In the genomic region with DNA sequence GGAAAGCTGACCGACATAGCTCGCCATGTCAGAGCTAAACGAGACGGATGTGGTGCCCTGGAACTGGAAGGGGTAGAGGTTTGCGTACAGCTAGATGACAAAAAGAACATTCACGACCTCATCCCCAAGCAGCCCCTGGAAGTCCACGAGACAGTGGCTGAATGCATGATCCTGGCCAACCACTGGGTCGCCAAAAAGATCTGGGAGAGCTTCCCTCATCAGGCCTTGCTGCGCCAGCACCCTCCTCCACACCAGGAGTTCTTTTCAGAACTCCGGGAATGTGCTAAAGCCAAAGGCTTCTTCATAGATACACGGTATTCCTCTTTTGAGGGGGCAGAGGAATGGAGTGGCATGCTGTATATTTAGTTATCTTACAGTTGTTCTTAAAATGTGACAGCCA, we compare ENCODE assay signal across 27 cellular contexts.
"Had no signal": no experiment of that assay in that cellular context is flagged by ENCODE, and none has a peak within 500 bp of the region (broad histone marks: within the 10 kb centered on the region; RNA-seq: fewer than 3 reads in every experiment).

No MANE protein-coding gene starts in this region.

- H3K27me3 Mint-ChIP-seq: naive B cell; natural killer cell treated with Interleukin-12 subunit alpha and Interleukin-12 subunit beta and Interleukin-15 and Interleukin-18, amount 100 ng/mL, for 72 hours; stimulated activated memory B cell treated with anti-CD40 and anti-IgM and Interleukin-4, amounts not matched to agents 10 μg/mL and 1 μg/mL and 100 μg/mL, for 72 hours; stimulated activated naive CD8-positive, alpha-beta T cell treated with anti-CD3 and anti-CD28 coated beads, Interleukin-15, amount 100 ng/mL, for 72 hours had no signal

- H3K4me3 ChIP-seq: left lung, lower lobe of right lung, ovary, prostate gland, testis, thyroid gland, transverse colon, upper lobe of left lung, vagina had no signal

- H3K27ac ChIP-seq: left lung, lower lobe of right lung, ovary, prostate gland, testis, thyroid gland, transverse colon, upper lobe of left lung, vagina had no signal

- FAIRE-seq: islet of Langerhans, kidney, small intestine had no signal

- H3K36me3 ChIP-seq: ovary, prostate gland had no signal

- H3K27me3 ChIP-seq: left lung, ovary, testis, thyroid gland, transverse colon, upper lobe of left lung, vagina had no signal

- H3K9me3 Mint-ChIP-seq: naive B cell; natural killer cell treated with Interleukin-12 subunit alpha and Interleukin-12 subunit beta and Interleukin-15 and Interleukin-18, amount 100 ng/mL, for 72 hours; stimulated activated memory B cell treated with anti-CD40 and anti-IgM and Interleukin-4, amounts not matched to agents 10 μg/mL and 1 μg/mL and 100 μg/mL, for 72 hours; stimulated activated naive CD8-positive, alpha-beta T cell treated with anti-CD3 and anti-CD28 coated beads, Interleukin-15, amount 100 ng/mL, for 72 hours had no signal

- DNase-seq: hippocampal formation; kidney; left colon; left lung; lower lobe of right lung; midbrain; naive B cell; ovary; retina; right cardiac atrium; small intestine; stimulated activated CD4-positive, alpha-beta T cell treated with anti-CD3 and anti-CD28 coated beads, Interleukin-1b, Interleukin-23, amount 100 ng/mL, for 48 hours; stimulated activated CD4-positive, alpha-beta T cell treated with anti-CD3 and anti-CD28 coated beads, Interleukin-2, amount 100 ng/mL, for 48 hours; stimulated activated CD4-positive, alpha-beta T cell treated with anti-CD3 and anti-CD28 coated beads, Interleukin-4, amount 100 ng/mL, for 4 hours; stimulated activated CD8-positive, alpha-beta memory T cell treated with anti-CD3 and anti-CD28 coated beads, Interleukin-4, amount 100 ng/mL, for 48 hours; stimulated activated naive CD4-positive, alpha-beta T cell treated with Interleukin-2 at 50 U/mL for 16 hours; stimulated activated naive CD8-positive, alpha-beta T cell treated with anti-CD3 and anti-CD28 coated beads, Interleukin-15, amount 100 ng/mL, for 72 hours; substantia nigra; testis; thyroid gland; transverse colon; upper lobe of left lung had no signal

- H3K27ac Mint-ChIP-seq: natural killer cell treated with Interleukin-12 subunit alpha and Interleukin-12 subunit beta and Interleukin-15 and Interleukin-18, amount 100 ng/mL, for 72 hours; stimulated activated memory B cell treated with anti-CD40 and anti-IgM and Interleukin-4, amounts not matched to agents 10 μg/mL and 1 μg/mL and 100 μg/mL, for 72 hours had no signal

- H3K4me1 Mint-ChIP-seq: naive B cell; stimulated activated memory B cell treated with anti-CD40 and anti-IgM and Interleukin-4, amounts not matched to agents 10 μg/mL and 1 μg/mL and 100 μg/mL, for 72 hours had no signal

- H3K4me3 Mint-ChIP-seq: naive B cell; natural killer cell treated with Interleukin-12 subunit alpha and Interleukin-12 subunit beta and Interleukin-15 and Interleukin-18, amount 100 ng/mL, for 72 hours; stimulated activated memory B cell treated with anti-CD40 and anti-IgM and Interleukin-4, amounts not matched to agents 10 μg/mL and 1 μg/mL and 100 μg/mL, for 72 hours; stimulated activated naive CD8-positive, alpha-beta T cell treated with anti-CD3 and anti-CD28 coated beads, Interleukin-15, amount 100 ng/mL, for 72 hours had no signal

- H3K9me3 ChIP-seq: left lung, lower lobe of right lung, ovary, prostate gland, testis, thyroid gland, transverse colon, upper lobe of left lung, vagina had no signal

- H3K4me1 ChIP-seq: left lung, lower lobe of right lung, prostate gland, testis, thyroid gland, transverse colon, upper lobe of left lung, vagina had no signal
